In the genomic region with DNA sequence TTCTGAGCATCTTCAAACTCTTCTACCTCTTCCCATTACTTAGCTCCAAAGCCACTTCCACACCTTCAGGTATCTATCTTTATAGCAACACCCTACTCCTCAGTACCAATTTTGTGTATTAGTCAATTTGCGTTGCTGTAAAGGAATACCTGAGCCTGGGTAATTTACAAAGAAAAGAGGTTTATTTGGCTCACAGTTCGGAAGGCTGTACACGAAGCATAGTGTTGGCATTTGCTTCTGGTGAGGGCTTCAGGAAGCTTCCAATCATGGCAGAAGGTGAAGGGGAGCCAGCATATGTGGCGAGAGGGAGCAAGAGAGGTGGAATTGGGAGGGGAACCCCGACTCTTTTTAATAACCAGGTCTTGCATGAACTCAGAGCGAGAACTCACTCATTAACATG, we compare ENCODE assay signal across 1 cellular context.
A peak's percentile ranks its signal among the peaks of the same experiment; 100 is the strongest.
TF ChIP-seq lines count a peak whose summit lies in the region.

No MANE protein-coding gene starts in this region.

TF ChIP-seq in K562, 482 proteins besides CTCF, POLR2A, EP300 and RAD21:
- TF ChIP-seq NR2C2 (CRISPR knock-in tag; IDR thresholded peaks at IDR 0.05) (no peak), NR2C2 (tag; IDR thresholded peaks at IDR 0.05) (no peak), SAFB2 (IDR thresholded peaks at IDR 0.05; ENCODE audit: borderline replicate concordance, low read depth, low read length, severe bottlenecking) (no peak), ZBTB7A (IDR thresholded peaks at IDR 0.05; ENCODE audit: borderline replicate concordance, control insufficient read depth, low read depth, low read length) (no peak), MTA1 (IDR thresholded peaks at IDR 0.05; ENCODE audit: borderline replicate concordance) (no peak), RNF2 (IDR thresholded peaks at IDR 0.05) (no peak), ZNF589 (CRISPR knock-in tag; IDR thresholded peaks at IDR 0.05; ENCODE audit: low read depth) (no peak), ZNF766 (CRISPR knock-in tag; conservative IDR thresholded peaks at IDR 0.05) (peak; percentile 93), ADNP (tag; IDR thresholded peaks at IDR 0.05) (no peak)
